ENCODE assay signal across 10 cellular contexts in the genomic region with DNA sequence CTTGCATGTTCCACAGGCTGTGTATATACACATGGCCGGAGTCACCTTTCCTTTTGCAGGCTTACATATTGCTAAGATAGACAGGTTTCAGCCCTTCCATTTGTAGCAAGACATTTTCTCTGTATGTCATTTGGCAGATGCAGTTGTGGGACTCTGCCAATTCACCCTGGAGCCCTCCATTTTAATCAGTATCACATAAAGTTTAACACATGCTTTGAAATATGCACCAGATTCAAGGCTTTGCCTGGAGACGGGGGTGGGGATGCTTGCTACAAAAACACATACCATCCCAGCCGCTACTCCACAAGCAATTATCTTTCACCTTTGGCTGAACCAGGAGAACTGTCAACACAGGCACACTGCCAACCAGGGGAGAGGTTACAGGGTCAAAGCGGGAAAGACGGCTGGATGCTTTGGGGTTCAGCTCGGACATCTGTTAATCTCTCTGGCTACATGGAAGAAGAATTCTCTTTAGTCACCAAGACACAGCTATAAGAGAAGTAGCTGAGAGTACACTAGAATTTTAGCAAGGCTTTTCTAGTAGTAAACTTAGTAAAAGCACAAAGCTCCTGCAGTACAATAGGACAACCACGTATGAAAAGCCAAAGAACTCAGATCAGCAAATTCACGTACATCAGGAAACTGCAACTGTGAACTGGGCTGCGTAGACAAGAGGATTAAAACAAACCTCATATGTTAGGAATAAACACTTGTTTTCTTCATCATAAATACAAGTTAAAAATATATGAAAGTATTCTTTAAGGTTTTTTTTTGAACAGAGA.
DNase-seq lines count a peak whose midpoint lies in the region; ATAC-seq and TF ChIP-seq lines count a peak whose summit lies in the region.
"Had no signal": no experiment of that assay in that cellular context is flagged by ENCODE, and none has a peak within 500 bp of the region (broad histone marks: within the 10 kb centered on the region; RNA-seq: fewer than 3 reads in every experiment).

No MANE protein-coding gene starts in this region.

- peaks cover 8% of the 10 kb centered on the region for H4K20me1 ChIP-seq in neural progenitor cell (ENCODE audit: low read depth)

- H3K79me2 ChIP-seq in neural progenitor cell (ENCODE audit: low read depth) = no peaks in the 10 kb centered on the region

- no peak overlapping the region for H3K9ac ChIP-seq in neural progenitor cell

- H3K4me3 ChIP-seq in neural progenitor cell = no peak overlapping the region

- H3K4me3 Mint-ChIP-seq in neural progenitor cell = no peak overlapping the region

- no peak overlapping the region for H3K4me2 ChIP-seq in neural progenitor cell

- TF ChIP-seq CTCF in neural progenitor cell (IDR thresholded peaks at IDR 0.05) = no peak

- H3K27ac Mint-ChIP-seq in neural progenitor cell = no peak overlapping the region
- no peak overlapping the region for H3K27ac Mint-ChIP-seq in activated naive CD4-positive, alpha-beta T cell treated with anti-CD3 and anti-CD28 coated beads, Interleukin-2, amount 50 U/mL, for 72 hours

- H3K27me3 Mint-ChIP-seq in neural progenitor cell (ENCODE audit: insufficient read depth, low read depth) = peaks cover 2% of the 10 kb centered on the region

- no peaks in the 10 kb centered on the region for H3K9me3 ChIP-seq in neural progenitor cell (ENCODE audit: low read depth)

- no peak overlapping the region for H2AFZ ChIP-seq in neural progenitor cell (replicated peaks)

- no peak for ATAC-seq in GM18909 (IDR thresholded peaks at IDR 0.05; ENCODE audit: poor library complexity, unreplicated experiment)
- ATAC-seq in activated naive CD4-positive, alpha-beta T cell treated with anti-CD3 and anti-CD28 coated beads, Interleukin-2, amount 50 U/mL, for 72 hours = no peak
- ATAC-seq: Panc1 had no signal

- DNase-seq in DMS153 treated with DMSO at 0.1 percent for 48 hours (lab: John Stamatoyannopoulos, UW; ENCODE audit: unreplicated experiment) = peak; percentile 49
- peak; percentile 90 for DNase-seq in NCI-H2171 treated with DMSO at 0.1 percent for 48 hours (lab: John Stamatoyannopoulos, UW)
- peak; percentile 59 for DNase-seq in fibroblast of gingiva (ENCODE audit: low read depth)
- DNase-seq in neural progenitor cell (ENCODE audit: low spot score) = peak; percentile 18
- DNase-seq in activated naive CD4-positive, alpha-beta T cell treated with anti-CD3 and anti-CD28 coated beads, Interleukin-2, amount 50 U/mL, for 72 hours (ENCODE audit: low spot score in 2 of 2) = no peak
- DNase-seq in stimulated activated naive CD4-positive, alpha-beta T cell (lab: John Stamatoyannopoulos, UW) = no peak
- DNase-seq in putamen (ENCODE audit: low spot score) = no peak
- DNase-seq: activated effector memory CD4-positive, alpha-beta T cell treated with Interleukin-2 at 50 U/mL for 16 hours had no signal

- H3K4me1 ChIP-seq in neural progenitor cell = peaks cover 9% of the 10 kb centered on the region

- no peaks in the 10 kb centered on the region for H3F3A ChIP-seq in neural progenitor cell (ENCODE audit: low read depth)

- no peaks in the 10 kb centered on the region for H3K36me3 Mint-ChIP-seq in neural progenitor cell
- peaks cover 0 to 9% of the 10 kb centered on the region in 2 donors for H3K36me3 Mint-ChIP-seq in activated naive CD4-positive, alpha-beta T cell treated with anti-CD3 and anti-CD28 coated beads, Interleukin-2, amount 50 U/mL, for 72 hours

- peaks cover 12% of the 10 kb centered on the region for H3K4me1 Mint-ChIP-seq in neural progenitor cell

- H3K27me3 ChIP-seq in neural progenitor cell = no peaks in the 10 kb centered on the region

- H3K9me3 Mint-ChIP-seq in neural progenitor cell = no peaks in the 10 kb centered on the region
- no peaks in the 10 kb centered on the region for H3K9me3 Mint-ChIP-seq in activated naive CD4-positive, alpha-beta T cell treated with anti-CD3 and anti-CD28 coated beads, Interleukin-2, amount 50 U/mL, for 72 hours

- no peaks in the 10 kb centered on the region for H3K36me3 ChIP-seq in neural progenitor cell

- H3K27ac ChIP-seq in neural progenitor cell = no peak overlapping the region

Comparison
In these comparisons a context has a peak if more than half of its experiments do, and no peak if none do; other contexts are left out.
1. DNase-seq: peak in DMS153 treated with DMSO at 0.1 percent for 48 hours (single experiment), NCI-H2171 treated with DMSO at 0.1 percent for 48 hours (single experiment), fibroblast of gingiva (single experiment) and neural progenitor cell (single experiment); none in activated naive CD4-positive, alpha-beta T cell treated with anti-CD3 and anti-CD28 coated beads, Interleukin-2, amount 50 U/mL, for 72 hours (0 of 2), stimulated activated naive CD4-positive, alpha-beta T cell (0 of 6) and putamen (single experiment).